Comparison of ENCODE assay signal across 8 cellular contexts in the genomic region with DNA sequence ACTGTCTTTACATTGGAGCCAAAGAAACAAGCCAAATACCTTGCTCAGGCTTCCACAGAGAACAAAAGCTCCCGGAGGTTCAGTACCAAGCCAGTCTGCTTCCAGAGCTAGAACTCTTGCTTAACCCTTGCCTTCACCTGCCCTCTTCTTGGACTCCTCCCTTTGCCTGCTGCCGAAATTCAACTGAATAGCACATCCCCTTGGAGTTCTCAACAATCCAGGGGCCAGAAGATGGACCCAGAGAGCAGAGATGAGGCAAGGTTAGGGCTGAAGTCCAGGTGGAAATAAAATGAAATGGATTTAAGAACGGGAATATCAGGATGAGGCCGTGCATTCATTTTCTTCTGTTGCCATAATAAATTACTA. TPM values are rescaled to one million over a fixed set of nuclear protein-coding genes. Genes with fewer than 3 reads are reported as not detected.
DNase-seq lines count a peak whose midpoint lies in the region; ATAC-seq and TF ChIP-seq lines count a peak whose summit lies in the region.

No MANE protein-coding gene starts in this region.

- POLR2A ChIA-PET in activated naive CD8-positive, alpha-beta T cell treated with anti-CD3 and anti-CD28 coated beads, Interleukin-2, amount 10 ng/mL, durations not matched to agents 7 days and 5 days (lab: Charles Lee): no interaction called here

- H3K27me3 ChIP-seq in mucosa of rectum (ENCODE audit: control insufficient read depth in 2 of 2, insufficient read depth in 2 of 2, low read length in 2 of 2) (no peaks in the 10 kb centered on the region), gastroesophageal sphincter (peaks cover 42% of the 10 kb centered on the region)

- H3K4me1 Mint-ChIP-seq in IgD-negative memory B cell: peaks cover 42 to 45% (median 44%) of the 10 kb centered on the region in 3 donors
- H3K4me1 Mint-ChIP-seq in activated naive CD8-positive, alpha-beta T cell treated with anti-CD3 and anti-CD28 coated beads, Interleukin-2, amount 10 ng/mL, durations not matched to agents 7 days and 5 days: peaks cover 29% of the 10 kb centered on the region

- peak overlapping the region; percentile 70 to 77 for H3K4me3 ChIP-seq in mucosa of rectum (ENCODE audit: low read length in 2 of 2)
- H3K4me3 ChIP-seq in gastroesophageal sphincter: peak overlapping the region in 1 of 2 donors; percentile 62

- no peak for TF ChIP-seq EP300 in gastroesophageal sphincter (IDR thresholded peaks at IDR 0.05)

- ATAC-seq in activated naive CD8-positive, alpha-beta T cell treated with anti-CD3 and anti-CD28 coated beads, Interleukin-2, amount 10 ng/mL, durations not matched to agents 7 days and 5 days (ENCODE audit: low read depth): no peak
- ATAC-seq in gastroesophageal sphincter: no peak

- peak overlapping the region; percentile 65 to 95 (median 85) for H3K27ac Mint-ChIP-seq in IgD-negative memory B cell
- peak overlapping the region; percentile 52 for H3K27ac Mint-ChIP-seq in activated naive CD8-positive, alpha-beta T cell treated with anti-CD3 and anti-CD28 coated beads, Interleukin-2, amount 10 ng/mL, durations not matched to agents 7 days and 5 days

- H3K4me3 Mint-ChIP-seq in IgD-negative memory B cell: peak overlapping the region; percentile 86 to 94 (median 92)
- peak overlapping the region; percentile 81 for H3K4me3 Mint-ChIP-seq in activated naive CD8-positive, alpha-beta T cell treated with anti-CD3 and anti-CD28 coated beads, Interleukin-2, amount 10 ng/mL, durations not matched to agents 7 days and 5 days

- no peaks in the 10 kb centered on the region for H3K36me3 Mint-ChIP-seq in IgD-negative memory B cell
- H3K36me3 Mint-ChIP-seq in activated naive CD8-positive, alpha-beta T cell treated with anti-CD3 and anti-CD28 coated beads, Interleukin-2, amount 10 ng/mL, durations not matched to agents 7 days and 5 days: no peaks in the 10 kb centered on the region

- peak overlapping the region in 1 of 2 donors; percentile 68 for H3K9ac ChIP-seq in mucosa of rectum (ENCODE audit: low read depth in 1 of 2, low read length in 2 of 2)

- no peaks in the 10 kb centered on the region for H3K27me3 Mint-ChIP-seq in IgD-negative memory B cell
- peaks cover 10% of the 10 kb centered on the region for H3K27me3 Mint-ChIP-seq in activated naive CD8-positive, alpha-beta T cell treated with anti-CD3 and anti-CD28 coated beads, Interleukin-2, amount 10 ng/mL, durations not matched to agents 7 days and 5 days

- H3K4me1 ChIP-seq in mucosa of rectum (ENCODE audit: control insufficient read depth in 2 of 2, insufficient read depth in 2 of 2, low read length in 2 of 2): peaks cover 12 to 14% of the 10 kb centered on the region in 2 donors
- H3K4me1 ChIP-seq in gastroesophageal sphincter: peaks cover 0 to 18% (median 10%) of the 10 kb centered on the region in 3 donors

- TF ChIP-seq POLR2A in gastroesophageal sphincter (IDR thresholded peaks at IDR 0.05): no peak

- no peak for TF ChIP-seq CTCF in gastroesophageal sphincter (IDR thresholded peaks at IDR 0.05)

- H3K36me3 ChIP-seq in mucosa of rectum (ENCODE audit: control insufficient read depth in 2 of 2, insufficient read depth in 2 of 2, low read length in 2 of 2): no peaks in the 10 kb centered on the region
- no peaks in the 10 kb centered on the region for H3K36me3 ChIP-seq in gastroesophageal sphincter

- H3K9me3 ChIP-seq in mucosa of rectum (ENCODE audit: control insufficient read depth in 2 of 2, low read length in 2 of 2) (no peaks in the 10 kb centered on the region), gastroesophageal sphincter (no peaks in the 10 kb centered on the region)

- 37 to 53% methylated on average over 3 to 4 of the region's 4 CpGs for WGBS in gastroesophageal sphincter (ENCODE audit: low coverage in 1 of 2), 2 donors

- DNase-seq in DMS 273 (lab: John Stamatoyannopoulos, UW; ENCODE audit: unreplicated experiment) (peak; percentile 59), hippocampal formation (lab: John Stamatoyannopoulos, UW) (no peak), HUDEP-2 (lab: John Stamatoyannopoulos, UW; ENCODE audit: unreplicated experiment in 76 of 76) (no peak)
- DNase-seq in activated naive CD8-positive, alpha-beta T cell treated with anti-CD3 and anti-CD28 coated beads, Interleukin-2, amount 10 ng/mL, durations not matched to agents 7 days and 5 days: no peak
- DNase-seq in stimulated activated CD4-positive, alpha-beta T cell treated with anti-CD3 and anti-CD28 coated beads, Interleukin-4, amount 100 ng/mL, for 1 hour: no peak

- no peaks in the 10 kb centered on the region for H3K9me3 Mint-ChIP-seq in IgD-negative memory B cell
- H3K9me3 Mint-ChIP-seq in activated naive CD8-positive, alpha-beta T cell treated with anti-CD3 and anti-CD28 coated beads, Interleukin-2, amount 10 ng/mL, durations not matched to agents 7 days and 5 days: no peaks in the 10 kb centered on the region

- peak overlapping the region in 1 of 2 donors; percentile 70 for H3K27ac ChIP-seq in mucosa of rectum (ENCODE audit: low read depth in 2 of 2, low read length in 2 of 2)
- H3K27ac ChIP-seq in gastroesophageal sphincter: no peak overlapping the region

RNA-seq across cellular contexts. Expression of a gene that starts 0.9 kb away (rescaled TPM):
- 174 TPM for polyA plus RNA-seq in IgD-negative memory B cell
- total RNA-seq in activated naive CD8-positive, alpha-beta T cell treated with anti-CD3 and anti-CD28 coated beads, Interleukin-2, amount 10 ng/mL, durations not matched to agents 7 days and 5 days: 1 to 10 TPM; 5.3 to 7.4 TPM
- total RNA-seq in gastroesophageal sphincter: 10 to 100 TPM in 1 of 4 donors, 1 to 10 TPM in 3; 3.1 to 15.5 (median 5.5) TPM
